31 cellular contexts compared by ENCODE assay signal in the genomic region with DNA sequence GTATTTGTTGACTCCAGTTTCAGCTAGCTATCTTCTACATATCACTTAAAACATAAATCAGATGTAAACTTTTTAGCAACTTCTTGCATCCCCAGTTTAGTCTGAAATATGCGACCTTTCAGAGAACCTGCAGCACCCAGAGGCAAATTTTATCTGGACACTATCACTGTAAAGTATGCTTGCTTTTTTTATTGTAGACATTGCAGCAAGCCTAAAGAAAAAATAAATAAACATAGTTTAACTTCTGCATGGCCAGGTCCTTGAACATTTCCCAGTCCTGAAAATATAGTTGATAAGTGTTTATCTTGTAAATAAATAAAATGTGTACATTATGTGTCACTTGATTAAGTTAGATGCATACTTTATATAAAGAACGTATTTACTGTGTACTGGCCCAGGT.
"Had no signal": no experiment of that assay in that cellular context is flagged by ENCODE, and none has a peak within 500 bp of the region (broad histone marks: within the 10 kb centered on the region; RNA-seq: fewer than 3 reads in every experiment).

No MANE protein-coding gene starts in this region.

- H3K36me3 ChIP-seq: ascending aorta, cardiac muscle cell, colonic mucosa had no signal

- H3K4me1 ChIP-seq: ascending aorta, colonic mucosa had no signal

- ATAC-seq: activated CD8-positive, alpha-beta T cell treated with anti-CD3 and anti-CD28 coated beads for 36 hours; activated naive CD4-positive, alpha-beta T cell treated with anti-CD3 and anti-CD28 coated beads, Interleukin-2, amount 50 U/mL, for 72 hours; activated T-cell treated with anti-CD3 and anti-CD28 coated beads, Interleukin-2, amount 50 U/mL, for 4 hours; activated T-cell treated with anti-CD3 and anti-CD28 coated beads, Interleukin-2, amount 50 U/mL, for 72 hours; activated T-helper 17 cell treated with anti-CD3 and anti-CD28 coated beads, Interleukin-2, amount 50 U/mL, for 72 hours had no signal

- H3K27me3 ChIP-seq: ascending aorta, cardiac muscle cell, colonic mucosa had no signal

- H3K27ac ChIP-seq: ascending aorta, cardiac muscle cell, colonic mucosa, VCaP had no signal

- H3K4me3 ChIP-seq: ascending aorta, cardiac muscle cell, colonic mucosa had no signal

- DNase-seq: activated B cell treated with CpG ODN at 0.5 μM for 24 hours; activated CD4-positive, alpha-beta memory T cell treated with anti-CD3 and anti-CD28 coated beads for 36 hours; activated CD4-positive, alpha-beta T cell treated with anti-CD3 and anti-CD28 coated beads for 4 hours; activated CD4-positive, alpha-beta T cell treated with anti-CD3 and anti-CD28 coated beads, Interleukin-2, amount 10 ng/mL, durations not matched to agents 24 days and 14 days; activated CD4-positive, alpha-beta T cell treated with anti-CD3 and anti-CD28 coated beads, Interleukin-2, amount 50 U/mL, for 1 hour; activated CD4-positive, alpha-beta T cell treated with anti-CD3 and anti-CD28 coated beads, Interleukin-2, amount 50 U/mL, for 4 hours; activated CD4-positive, CD25-positive, alpha-beta regulatory T cell treated with anti-CD3 and anti-CD28 coated beads, Interleukin-2, amount 50 U/mL, for 72 hours; activated CD8-positive, alpha-beta memory T cell treated with anti-CD3 and anti-CD28 coated beads, Interleukin-2, amount 50 U/mL, for 4 hours; activated CD8-positive, alpha-beta T cell treated with anti-CD3 and anti-CD28 coated beads for 36 hours; activated effector memory CD4-positive, alpha-beta T cell treated with anti-CD3 and anti-CD28 coated beads, Interleukin-2, amount 50 U/mL, for 16 hours; activated gamma-delta T cell treated with Interleukin-2 at 50 U/mL for 16 hours; activated naive CD4-positive, alpha-beta T cell; activated naive CD4-positive, alpha-beta T cell treated with anti-CD3 and anti-CD28 coated beads for 36 hours; activated naive CD4-positive, alpha-beta T cell treated with anti-CD3 and anti-CD28 coated beads, Interleukin-2, amount 50 U/mL, for 16 hours; activated naive CD8-positive, alpha-beta T cell treated with anti-CD3 and anti-CD28 coated beads for 36 hours; activated T-cell treated with anti-CD3 and anti-CD28 coated beads for 4 hours; activated T-cell treated with anti-CD3 and anti-CD28 coated beads, Interleukin-2, amount 50 U/mL, for 1 hour; activated T-cell treated with anti-CD3 and anti-CD28 coated beads, Interleukin-2, amount 50 U/mL, for 4 hours; activated T-cell treated with anti-CD3 and anti-CD28 coated beads, Interleukin-2, amount 50 U/mL, for 72 hours; amygdala; anterior cingulate cortex; caudate nucleus; cerebellar nuclear complex; colonic mucosa; T-helper 2 cell; T-helper 9 cell had no signal

- H3K9me3 ChIP-seq: ascending aorta, colonic mucosa had no signal
